Comparison of ENCODE assay signal across 23 cellular contexts in the genomic region with DNA sequence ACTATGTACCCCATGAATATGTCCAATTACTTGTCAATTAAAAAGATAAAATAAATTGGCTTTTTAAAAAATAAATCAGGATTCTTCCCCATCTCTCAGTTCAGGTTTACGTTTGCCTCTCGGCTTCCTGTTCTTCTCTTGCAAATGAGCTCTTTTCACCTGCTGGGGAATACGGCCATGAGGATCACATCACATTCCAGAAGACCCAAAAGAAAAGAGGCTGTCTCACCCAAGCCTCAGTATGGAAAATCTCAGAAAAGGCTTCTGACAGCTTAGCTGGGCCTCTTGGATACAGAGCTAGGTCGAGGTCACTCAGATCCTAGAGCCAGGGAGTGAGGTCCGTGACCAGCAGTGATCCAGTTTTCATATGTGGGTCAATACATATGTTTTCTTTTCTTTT.
"Had no signal": no experiment of that assay in that cellular context is flagged by ENCODE, and none has a peak within 500 bp of the region (broad histone marks: within the 10 kb centered on the region; RNA-seq: fewer than 3 reads in every experiment).

No MANE protein-coding gene starts in this region.

- H3K27me3 ChIP-seq: right atrium auricular region, transverse colon, upper lobe of right lung, uterus had no signal

- H3K4me3 Mint-ChIP-seq: effector memory CD8-positive, alpha-beta T cell; memory B cell; natural killer cell; stimulated activated naive CD8-positive, alpha-beta T cell treated with anti-CD3 and anti-CD28 coated beads, Interleukin-15, amount 100 ng/mL, for 72 hours had no signal

- H3K9me3 Mint-ChIP-seq: effector memory CD8-positive, alpha-beta T cell; memory B cell; natural killer cell had no signal

- FAIRE-seq: frontal cortex, keratinocyte had no signal

- H3K36me3 Mint-ChIP-seq: memory B cell, natural killer cell had no signal

- H3K4me2 ChIP-seq: smooth muscle cell had no signal

- H3K36me3 ChIP-seq: neutrophil, prostate gland, right atrium auricular region, suprapubic skin, transverse colon, upper lobe of right lung, uterus had no signal

- H3K4me3 ChIP-seq: lung, prostate gland, right atrium auricular region, smooth muscle cell, suprapubic skin, transverse colon, upper lobe of right lung, uterus had no signal

- DNase-seq: cortex of kidney; effector memory CD8-positive, alpha-beta T cell; hypothalamus; natural killer cell; stimulated activated CD4-positive, alpha-beta T cell treated with anti-CD3 and anti-CD28 coated beads, Interleukin-12 subunit alpha, Interleukin-12 subunit beta, amount 100 ng/mL, for 4 hours; stimulated activated CD4-positive, alpha-beta T cell treated with anti-CD3 and anti-CD28 coated beads, Interleukin-1b, Interleukin-23, amount 100 ng/mL, for 48 hours; stimulated activated CD4-positive, alpha-beta T cell treated with anti-CD3 and anti-CD28 coated beads, Interleukin-4, amount 100 ng/mL, for 1 hour; stimulated activated CD8-positive, alpha-beta memory T cell treated with anti-CD3 and anti-CD28 coated beads, Interleukin-4, amount 100 ng/mL, for 48 hours; stimulated activated naive CD4-positive, alpha-beta T cell; stimulated activated naive CD8-positive, alpha-beta T cell treated with anti-CD3 and anti-CD28 coated beads, Interleukin-15, amount 100 ng/mL, for 72 hours; transverse colon; upper lobe of right lung; uterus had no signal

- H3K9me3 ChIP-seq: neutrophil, prostate gland, right atrium auricular region, suprapubic skin, transverse colon, upper lobe of right lung, uterus had no signal

- H3K4me1 ChIP-seq: prostate gland, right atrium auricular region, suprapubic skin, transverse colon, upper lobe of right lung, uterus had no signal

- ATAC-seq: effector memory CD8-positive, alpha-beta T cell; natural killer cell; sciatic nerve; stimulated activated naive CD8-positive, alpha-beta T cell treated with anti-CD3 and anti-CD28 coated beads, Interleukin-15, amount 100 ng/mL, for 72 hours; upper lobe of right lung had no signal

- H3K27ac ChIP-seq: neutrophil, prostate gland, right atrium auricular region, suprapubic skin, transverse colon, upper lobe of right lung, uterus had no signal

- H3K4me1 Mint-ChIP-seq: memory B cell; stimulated activated naive CD8-positive, alpha-beta T cell treated with anti-CD3 and anti-CD28 coated beads, Interleukin-15, amount 100 ng/mL, for 72 hours had no signal

- H3K27me3 Mint-ChIP-seq: stimulated activated naive CD8-positive, alpha-beta T cell treated with anti-CD3 and anti-CD28 coated beads, Interleukin-15, amount 100 ng/mL, for 72 hours had no signal

- H3K27ac Mint-ChIP-seq: effector memory CD8-positive, alpha-beta T cell; memory B cell; stimulated activated naive CD8-positive, alpha-beta T cell treated with anti-CD3 and anti-CD28 coated beads, Interleukin-15, amount 100 ng/mL, for 72 hours had no signal
